25 cellular contexts compared by ENCODE assay signal in genomic region chr4:16694491-16695276, GRCh38.
A peak's percentile ranks its signal among the peaks of the same experiment; 100 is the strongest.
DNase-seq lines count a peak whose midpoint lies in the region; ATAC-seq, FAIRE-seq and TF ChIP-seq lines count a peak whose summit lies in the region.
"Had no signal": no experiment of that assay in that cellular context is flagged by ENCODE, and none has a peak within 500 bp of the region (broad histone marks: within the 10 kb centered on the region; RNA-seq: fewer than 3 reads in every experiment).

No MANE protein-coding gene starts in this region.

- no peaks in the 10 kb centered on the region for H3K23me2 ChIP-seq in H1 (ENCODE audit: low read depth, low read length)

- no peak overlapping the region for H3K4me3 Mint-ChIP-seq in progenitor cell of endocrine pancreas (ENCODE audit: low read depth)
- H3K4me3 Mint-ChIP-seq: activated CD8-positive, alpha-beta T cell treated with anti-CD3 and anti-CD28 coated beads for 36 hours; activated naive CD4-positive, alpha-beta T cell treated with anti-CD3 and anti-CD28 coated beads, Interleukin-2, amount 50 U/mL, for 24 hours; activated T-helper 17 cell treated with anti-CD3 and anti-CD28 coated beads, Interleukin-2, amount 50 U/mL, for 72 hours; stimulated activated memory B cell treated with anti-CD40 and anti-IgM and Interleukin-4, amounts not matched to agents 10 μg/mL and 1 μg/mL and 100 μg/mL, for 72 hours; T-cell had no signal

- peak overlapping the region; percentile 59; the same call in 1 of the 2 replicates for H3K23ac ChIP-seq in IMR-90 (ENCODE audit: low read depth, low read length)
- H3K23ac ChIP-seq in H1 (ENCODE audit: insufficient read length), result no peak overlapping the region

- dilution Hi-C loops in IMR-90 (cut with HindIII; ENCODE audit: low sequenced_read_pairs, unreplicated experiment), result no loop called here

- H2BK20ac ChIP-seq in IMR-90 (ENCODE audit: low read depth, low read length) (peak overlapping the region; percentile 39; the same call in 1 of the 2 replicates), H1 (ENCODE audit: low read length) (peak overlapping the region; percentile 66)

- H3K36me3 ChIP-seq in IMR-90 (ENCODE audit: control insufficient read depth, insufficient read depth, low read length), result 0 out of 2 replicates have a peak, but pooled peaks cover 2% of the 10 kb centered on the region
- no peaks in the 10 kb centered on the region; a peak in 1 of 8 replicates for H3K36me3 ChIP-seq in H1 (ENCODE audit: control insufficient read depth in 2 of 4, insufficient read depth in 4 of 4, low read length in 3 of 4)
- no peaks in the 10 kb centered on the region for H3K36me3 ChIP-seq in iPS-20b (ENCODE audit: insufficient read depth, low read depth, low read length)
- H3K36me3 ChIP-seq: cardiac muscle cell, prostate gland, SJSA1 had no signal

- 92% methylated on average over 2 of the region's 11 CpGs; no CpG with 5 or more reads in 1 of the 2 experiments for WGBS in IMR-90 (ENCODE audit: extremely low coverage in 2 of 2, insufficient read length in 1 of 2), 2 experiments
- 70% methylated on average over 11 of the region's 11 CpGs; no CpG with 5 or more reads in 1 of the 2 experiments for WGBS in H1 (ENCODE audit: extremely low coverage in 1 of 2, insufficient coverage in 1 of 2, insufficient read length in 1 of 2, insufficient replicate concordance in 2 of 2, low coverage in 1 of 2, low lambda C conversion rate in 2 of 2, missing lambda C conversion rate in 1 of 2), 2 experiments

- peak overlapping the region; percentile 76 for H2BK12ac ChIP-seq in H1 (ENCODE audit: low read depth, low read length)

- CTCF ChIA-PET in IMR-90 (lab: Yijun Ruan, JAX) (no interaction called here), H1 (lab: Charles Lee; ENCODE audit: partially characterized antibody) (interaction anchor here (0.6 to 0.9 kb wide), 4 partner anchors 11 to 535 kb away, joined by 3 to 4 read pairs (median 3); no protein-coding TSS in a partner anchor)

- peaks cover 4% of the 10 kb centered on the region for H3K4me1 Mint-ChIP-seq in progenitor cell of endocrine pancreas (ENCODE audit: low read depth)
- H3K4me1 Mint-ChIP-seq: activated naive CD4-positive, alpha-beta T cell treated with anti-CD3 and anti-CD28 coated beads, Interleukin-2, amount 50 U/mL, for 24 hours; activated T-helper 17 cell treated with anti-CD3 and anti-CD28 coated beads, Interleukin-2, amount 50 U/mL, for 72 hours; stimulated activated memory B cell treated with anti-CD40 and anti-IgM and Interleukin-4, amounts not matched to agents 10 μg/mL and 1 μg/mL and 100 μg/mL, for 72 hours; T-cell had no signal

- peaks cover 17% of the 10 kb centered on the region for H3K4me1 ChIP-seq in IMR-90 (ENCODE audit: control insufficient read depth, insufficient read depth, low read length)
- peaks cover 8 to 25% (median 17%) of the 10 kb centered on the region in 4 experiments for H3K4me1 ChIP-seq in H1 (replicated peaks in 1 of 4; ENCODE audit: control insufficient read depth in 3 of 4, insufficient read depth in 4 of 4, low read length in 3 of 4)
- H3K4me1 ChIP-seq in iPS-20b (ENCODE audit: insufficient read depth, low read length), result peaks cover 31% of the 10 kb centered on the region
- H3K4me1 ChIP-seq: prostate gland had no signal

- TF ChIP-seq CTCF in IMR-90 (conservative IDR thresholded peaks at IDR 0.05; ENCODE audit: low read depth, low read length), result no peak
- no peak for TF ChIP-seq CTCF in H1 (IDR thresholded peaks at IDR 0.05; ENCODE audit: control extremely low read depth in 1 of 3, insufficient read depth in 1 of 3, low read depth in 1 of 3, low read length in 3 of 3)
- no peak for TF ChIP-seq CTCF in progenitor cell of endocrine pancreas (IDR thresholded peaks at IDR 0.05; ENCODE audit: unreplicated experiment)

- H2BK120ac ChIP-seq in IMR-90 (ENCODE audit: low read depth, low read length) (peak overlapping the region; percentile 53; the same call in 1 of the 2 replicates), H1 (replicated peaks; ENCODE audit: low read depth, low read length) (no peak overlapping the region)

- peaks cover 2% of the 10 kb centered on the region for H3K27me3 Mint-ChIP-seq in progenitor cell of endocrine pancreas
- H3K27me3 Mint-ChIP-seq: activated CD8-positive, alpha-beta T cell treated with anti-CD3 and anti-CD28 coated beads for 36 hours; stimulated activated memory B cell treated with anti-CD40 and anti-IgM and Interleukin-4, amounts not matched to agents 10 μg/mL and 1 μg/mL and 100 μg/mL, for 72 hours had no signal

- H3K4ac ChIP-seq in IMR-90 (ENCODE audit: low read depth, low read length), result peak overlapping the region; percentile 62; the same call in 1 of the 2 replicates
- no peak overlapping the region for H3K4ac ChIP-seq in H1 (replicated peaks; ENCODE audit: insufficient read length, low read depth, low read length)

- peak; percentile 22; the same call in 1 of the 2 replicates for ATAC-seq in IMR-90 (ENCODE audit: low read depth)
- ATAC-seq: activated CD4-positive, CD25-positive, alpha-beta regulatory T cell treated with anti-CD3 and anti-CD28 coated beads, Interleukin-2, amount 50 U/mL, for 24 hours; activated CD8-positive, alpha-beta T cell treated with anti-CD3 and anti-CD28 coated beads for 36 hours; activated T-helper 17 cell treated with anti-CD3 and anti-CD28 coated beads, Interleukin-2, amount 50 U/mL, for 72 hours; stimulated activated memory B cell treated with anti-CD40 and anti-IgM and Interleukin-4, amounts not matched to agents 10 μg/mL and 1 μg/mL and 100 μg/mL, for 72 hours; T-cell had no signal

- no peak overlapping the region for H2BK5ac ChIP-seq in IMR-90 (ENCODE audit: low read depth, low read length, poor library complexity, severe bottlenecking)
- peak overlapping the region; percentile 84; the same call in 1 of the 2 replicates for H2BK5ac ChIP-seq in H1 (ENCODE audit: low read depth, low read length)

- 0 out of 2 replicates have a peak overlapping the region, but pooled peaks have one; percentile 11 for H3K18ac ChIP-seq in IMR-90 (ENCODE audit: low read depth, low read length)
- peak overlapping the region; percentile 21; the same call in 1 of the 2 replicates for H3K18ac ChIP-seq in H1 (ENCODE audit: extremely low read depth, low read length)

- TF ChIP-seq RAD21 in IMR-90 (IDR thresholded peaks at IDR 0.05; ENCODE audit: low read length) (no peak), H1 (IDR thresholded peaks at IDR 0.05 in 1 of 2, conservative IDR thresholded peaks at IDR 0.05 in 1 of 2; ENCODE audit: low read depth in 2 of 2, low read length in 2 of 2) (no peak)

- peak overlapping the region; percentile 8 to 25; a peak in 2 of 4 replicates for H4K8ac ChIP-seq in IMR-90 (ENCODE audit: low read depth in 2 of 2, low read length in 2 of 2)
- no peak overlapping the region for H4K8ac ChIP-seq in H1 (ENCODE audit: extremely low read depth, insufficient read depth, low read length)

- TF ChIP-seq EP300 in H1 (IDR thresholded peaks at IDR 0.05; ENCODE audit: borderline replicate concordance in 1 of 2, low read depth in 2 of 2, low read length in 2 of 2), result no peak

- POLR2A ChIA-PET in IMR-90 (lab: Charles Lee; ENCODE audit: unreplicated experiment) (no interaction called here), H1 (lab: Charles Lee; ENCODE audit: partially characterized antibody) (interaction anchor here (0.6 to 0.9 kb wide), 2 partner anchors 86 to 312 kb away, joined by 3 read pairs; no protein-coding TSS in a partner anchor)

- TF ChIP-seq POLR2A in IMR-90 (IDR thresholded peaks at IDR 0.05; ENCODE audit: low read depth, low read length) (no peak), H1 (IDR thresholded peaks at IDR 0.05; ENCODE audit: control extremely low read depth in 1 of 2, low read depth in 2 of 2, low read length in 2 of 2) (no peak)

- intact Hi-C loops in IMR-90 (cut with micrococcal nuclease), result no loop called here

- no peaks in the 10 kb centered on the region for H3K36me3 Mint-ChIP-seq in progenitor cell of endocrine pancreas (ENCODE audit: insufficient read depth)
- H3K36me3 Mint-ChIP-seq: activated naive CD4-positive, alpha-beta T cell treated with anti-CD3 and anti-CD28 coated beads, Interleukin-2, amount 50 U/mL, for 24 hours; stimulated activated memory B cell treated with anti-CD40 and anti-IgM and Interleukin-4, amounts not matched to agents 10 μg/mL and 1 μg/mL and 100 μg/mL, for 72 hours; T-cell had no signal

- H3K14ac ChIP-seq in IMR-90 (replicated peaks; ENCODE audit: low read depth, low read length), result peak overlapping the region; percentile 78
- H3K14ac ChIP-seq in H1 (ENCODE audit: insufficient read length), result no peak overlapping the region

- peak overlapping the region; percentile 68 for H2AFZ ChIP-seq in IMR-90 (replicated peaks; ENCODE audit: low read length, poor library complexity)
- no peak overlapping the region for H2AFZ ChIP-seq in H1 (ENCODE audit: low read length)

- no peak overlapping the region for H2AK9ac ChIP-seq in IMR-90 (replicated peaks; ENCODE audit: low read depth, low read length, poor library complexity)

- H3K9me3 ChIP-seq in IMR-90 (ENCODE audit: control insufficient read depth, insufficient read depth, low read length) (no peaks in the 10 kb centered on the region), H1 (ENCODE audit: insufficient read depth in 2 of 2, low read depth in 1 of 2, low read length in 1 of 2) (no peaks in the 10 kb centered on the region), iPS-20b (ENCODE audit: insufficient read depth, low read depth, low read length) (no peaks in the 10 kb centered on the region)
- H3K9me3 ChIP-seq: prostate gland, SJSA1 had no signal

- H3K9me3 Mint-ChIP-seq in progenitor cell of endocrine pancreas (ENCODE audit: low read depth), result no peaks in the 10 kb centered on the region
- H3K9me3 Mint-ChIP-seq: activated CD8-positive, alpha-beta T cell treated with anti-CD3 and anti-CD28 coated beads for 36 hours; T-cell had no signal

- no TSS peak for BruUV-seq in IMR-90 (replicated peaks; lab: Mats Ljungman, UMichigan)

- H3K27me3 ChIP-seq in IMR-90 (ENCODE audit: control insufficient read depth, insufficient read depth, low read length), result no peaks in the 10 kb centered on the region
- no peaks in the 10 kb centered on the region for H3K27me3 ChIP-seq in H1 (replicated peaks in 1 of 4; ENCODE audit: control insufficient read depth in 3 of 4, extremely low read depth in 1 of 4, insufficient read depth in 3 of 4, low read length in 3 of 4)
- H3K27me3 ChIP-seq in iPS-20b (ENCODE audit: insufficient read depth, low read length), result no peaks in the 10 kb centered on the region
- H3K27me3 ChIP-seq: cardiac muscle cell, SJSA1 had no signal

- H4K20me1 ChIP-seq in IMR-90 (ENCODE audit: insufficient read depth, low read length) (no peaks in the 10 kb centered on the region), H1 (replicated peaks in 1 of 2; ENCODE audit: control insufficient read depth in 1 of 2, insufficient read depth in 2 of 2, low read length in 2 of 2) (no peaks in the 10 kb centered on the region)

- H3K79me1 ChIP-seq in IMR-90 (ENCODE audit: low read depth in 1 of 2, low read length in 2 of 2) (peaks cover 0 to 4% of the 10 kb centered on the region in 2 experiments; a peak in 1 of 4 replicates), H1 (ENCODE audit: low read depth, low read length) (no peaks in the 10 kb centered on the region)

- peaks cover 9% of the 10 kb centered on the region for H3K9me1 ChIP-seq in IMR-90 (ENCODE audit: insufficient read depth, low read length)

- H3K4me3 ChIP-seq in IMR-90 (ENCODE audit: insufficient read depth, low read depth, low read length), result no peak overlapping the region
- no peak overlapping the region for H3K4me3 ChIP-seq in H1 (ENCODE audit: extremely low read depth in 1 of 4, insufficient read depth in 2 of 4, low read depth in 3 of 4, low read length in 4 of 4)
- H3K4me3 ChIP-seq in iPS-20b (ENCODE audit: low read length), result no peak overlapping the region; the same call in 1 of the 2 replicates
- H3K4me3 ChIP-seq: cardiac muscle cell, prostate gland, SJSA1 had no signal

- H2BK15ac ChIP-seq in IMR-90 (ENCODE audit: low read depth, low read length), result 0 out of 3 replicates have a peak overlapping the region, but pooled peaks have one; percentile 65
- 0 out of 2 replicates have a peak overlapping the region, but pooled peaks have one; percentile 77 for H2BK15ac ChIP-seq in H1 (ENCODE audit: low read length)

- in situ Hi-C loops in IMR-90 (cut with MboI; ENCODE audit: low sequenced_read_pairs), result no loop called here

- H3K4me2 ChIP-seq in IMR-90 (ENCODE audit: low read depth, low read length) (no peak overlapping the region), H1 (ENCODE audit: insufficient read depth in 1 of 2, low read depth in 2 of 2, low read length in 2 of 2) (peak overlapping the region; percentile 5; a peak in 1 of 4 replicates)

- H3K79me2 ChIP-seq in H1 (ENCODE audit: control insufficient read depth in 1 of 2, insufficient read depth in 2 of 2, low read length in 2 of 2), result no peaks in the 10 kb centered on the region

- peak; percentile 80 for FAIRE-seq in H1 (lab: Jason Lieb, UNC)
- FAIRE-seq: GM18507 had no signal

- H3K27ac ChIP-seq in IMR-90 (ENCODE audit: insufficient read depth, low read length) (peak overlapping the region; percentile 58; the same call in 1 of the 2 replicates), H1 (ENCODE audit: low read depth, low read length) (0 out of 2 replicates have a peak overlapping the region, but pooled peaks have one; percentile 21), iPS-20b (ENCODE audit: low read length) (peak overlapping the region; percentile 29)
- H3K27ac ChIP-seq: cardiac muscle cell, prostate gland, SJSA1 had no signal

- DNase-seq in IMR-90, result peak; percentile 52
- DNase-seq in H1 (ENCODE audit: low read depth in 1 of 2, low spot score in 2 of 2), result peak in 1 of 2 experiments; percentile 33
- no peak for DNase-seq in progenitor cell of endocrine pancreas (ENCODE audit: low spot score, unreplicated experiment)
- DNase-seq in stimulated activated naive CD4-positive, alpha-beta T cell (lab: John Stamatoyannopoulos, UW), result no peak
- no peak for DNase-seq in NCI-H2107 (lab: John Stamatoyannopoulos, UW)
- DNase-seq in NCI-H1092 treated with DMSO at 0.1 percent for 48 hours (lab: John Stamatoyannopoulos, UW), result no peak
- DNase-seq: activated CD8-positive, alpha-beta T cell treated with anti-CD3 and anti-CD28 coated beads for 36 hours; Calu3; dermis blood vessel endothelial cell; DND-41; mammary epithelial cell; NCI-H2081; NCI-H345; NCI-H748 treated with DMSO at 0.1 percent for 48 hours; stimulated activated CD4-positive, alpha-beta T cell treated with anti-CD3 and anti-CD28 coated beads, Interleukin-4, amount 100 ng/mL, for 4 hours; T-cell had no signal

- no peak overlapping the region for H3K9ac ChIP-seq in IMR-90 (ENCODE audit: low read depth, low read length)
- H3K9ac ChIP-seq in H1 (replicated peaks in 1 of 4; ENCODE audit: extremely low read depth in 1 of 4, low read depth in 3 of 4, low read length in 3 of 4), result no peak overlapping the region
- peak overlapping the region; percentile 28; the same call in 1 of the 2 replicates for H3K9ac ChIP-seq in iPS-20b (ENCODE audit: low read depth, low read length)

- H4K91ac ChIP-seq in IMR-90 (ENCODE audit: insufficient read depth, low read depth, low read length) (peak overlapping the region; percentile 54), H1 (replicated peaks; ENCODE audit: insufficient read length, low read length) (peak overlapping the region; percentile 30)

- peak overlapping the region; percentile 11 for H3K27ac Mint-ChIP-seq in progenitor cell of endocrine pancreas
- H3K27ac Mint-ChIP-seq: activated CD8-positive, alpha-beta T cell treated with anti-CD3 and anti-CD28 coated beads for 36 hours; activated naive CD4-positive, alpha-beta T cell treated with anti-CD3 and anti-CD28 coated beads, Interleukin-2, amount 50 U/mL, for 24 hours; activated T-helper 17 cell treated with anti-CD3 and anti-CD28 coated beads, Interleukin-2, amount 50 U/mL, for 72 hours; stimulated activated memory B cell treated with anti-CD40 and anti-IgM and Interleukin-4, amounts not matched to agents 10 μg/mL and 1 μg/mL and 100 μg/mL, for 72 hours; T-cell had no signal

- H4K5ac ChIP-seq in IMR-90 (ENCODE audit: low read depth, low read length) (no peak overlapping the region), H1 (ENCODE audit: insufficient read length, low read depth, low read length) (no peak overlapping the region)

- H3K56ac ChIP-seq in IMR-90 (ENCODE audit: extremely low read depth, insufficient read depth, low read length), result no peak overlapping the region
- no peak overlapping the region for H3K56ac ChIP-seq in H1 (replicated peaks; ENCODE audit: insufficient read length, low read depth, low read length)

- H2AK5ac ChIP-seq in IMR-90 (ENCODE audit: low read depth, low read length) (peak overlapping the region; percentile 3; the same call in 1 of the 2 replicates), H1 (ENCODE audit: low read depth, low read length) (no peak overlapping the region)
